In genomic region chr3:5239602-5240001, GRCh38 we compare ENCODE assay signal across 1 cellular context.
TF ChIP-seq lines count a peak whose summit lies in the region.

No MANE protein-coding gene starts in this region.

TF ChIP-seq in K562, 482 proteins besides CTCF, POLR2A, EP300 and RAD21 (continues in another document):
- peak in 1 of 2 experiments; percentile 86; a peak in 2 of 4 replicates for TF ChIP-seq MLLT1 (IDR thresholded peaks at IDR 0.05)
- no peak for TF ChIP-seq TAF15 (IDR thresholded peaks at IDR 0.05; ENCODE audit: low read depth, low read length)
- TF ChIP-seq POLR2B (IDR thresholded peaks at IDR 0.05; ENCODE audit: low read depth, partially characterized antibody), result no peak
- no peak for TF ChIP-seq EZH2 (IDR thresholded peaks at IDR 0.05; ENCODE audit: borderline replicate concordance, low read depth, low read length)
- no peak for TF ChIP-seq ZNF551 (CRISPR knock-in tag; IDR thresholded peaks at IDR 0.05)
- no peak for TF ChIP-seq CTBP1 (IDR thresholded peaks at IDR 0.05; ENCODE audit: borderline replicate concordance)
- no peak for TF ChIP-seq ZFP30 (CRISPR knock-in tag; IDR thresholded peaks at IDR 0.05; ENCODE audit: borderline replicate concordance)
- TF ChIP-seq CBFA2T3 (IDR thresholded peaks at IDR 0.05), result peak; percentile 47
- no peak for TF ChIP-seq IRF9 (tag; IDR thresholded peaks at IDR 0.05)
- no peak for TF ChIP-seq PURB (CRISPR knock-in tag; IDR thresholded peaks at IDR 0.05; ENCODE audit: low read depth)
- TF ChIP-seq ZZZ3 (IDR thresholded peaks at IDR 0.05), result no peak
- TF ChIP-seq ZFP1 (CRISPR knock-in tag; IDR thresholded peaks at IDR 0.05), result no peak
- TF ChIP-seq NCOA1 (IDR thresholded peaks at IDR 0.05; ENCODE audit: low read depth), result no peak
- TF ChIP-seq TFAM (CRISPR knock-in tag; conservative IDR thresholded peaks at IDR 0.05), result no peak
- TF ChIP-seq ZBTB17 (CRISPR knock-in tag; IDR thresholded peaks at IDR 0.05), result peak; percentile 95
- no peak for TF ChIP-seq HDAC6 (IDR thresholded peaks at IDR 0.05; ENCODE audit: low read depth, low read length)
- no peak for TF ChIP-seq MBD1 (CRISPR knock-in tag; IDR thresholded peaks at IDR 0.05)
- no peak for TF ChIP-seq ZBTB8A (IDR thresholded peaks at IDR 0.05; ENCODE audit: partially characterized antibody)
- TF ChIP-seq MEIS2 (IDR thresholded peaks at IDR 0.05; ENCODE audit: partially characterized antibody), result peak; percentile 72
- TF ChIP-seq XRCC3 (IDR thresholded peaks at IDR 0.05), result no peak
- TF ChIP-seq ZNF165 (CRISPR knock-in tag; IDR thresholded peaks at IDR 0.05; ENCODE audit: borderline replicate concordance), result no peak
- TF ChIP-seq SIRT6 (IDR thresholded peaks at IDR 0.05; ENCODE audit: low read depth, low read length), result no peak
- TF ChIP-seq FOXP4 (CRISPR knock-in tag; IDR thresholded peaks at IDR 0.05; ENCODE audit: borderline replicate concordance), result no peak
- no peak for TF ChIP-seq ZNF76 (CRISPR knock-in tag; IDR thresholded peaks at IDR 0.05; ENCODE audit: borderline replicate concordance)
- no peak for TF ChIP-seq PREB (CRISPR knock-in tag; IDR thresholded peaks at IDR 0.05)
- no peak for TF ChIP-seq RBM34 (IDR thresholded peaks at IDR 0.05; ENCODE audit: borderline replicate concordance, insufficient read depth, low read length)
- no peak for TF ChIP-seq ZNF740 (CRISPR knock-in tag; IDR thresholded peaks at IDR 0.05)
- no peak for TF ChIP-seq ZNF740 (tag; IDR thresholded peaks at IDR 0.05)
- TF ChIP-seq CHAMP1 (IDR thresholded peaks at IDR 0.05), result no peak
- TF ChIP-seq TCF3 (CRISPR knock-in tag; IDR thresholded peaks at IDR 0.05), result 0 out of 2 replicates have a peak, but pooled peaks have one; percentile 20
- peak in 1 of 2 experiments; percentile 30; a peak in 2 of 4 replicates for TF ChIP-seq KDM1A (IDR thresholded peaks at IDR 0.05)
- TF ChIP-seq BMI1 (IDR thresholded peaks at IDR 0.05; ENCODE audit: low read length), result no peak
- 0 out of 2 replicates have a peak, but pooled peaks have one; percentile 12 for TF ChIP-seq HNRNPL (IDR thresholded peaks at IDR 0.05; ENCODE audit: low read depth, low read length)
- TF ChIP-seq ADNP (tag; IDR thresholded peaks at IDR 0.05), result no peak
- TF ChIP-seq YBX1 (IDR thresholded peaks at IDR 0.05), result no peak
- TF ChIP-seq ZNF507 (tag; conservative IDR thresholded peaks at IDR 0.05), result no peak
- no peak for TF ChIP-seq GABPB1 (CRISPR knock-in tag; IDR thresholded peaks at IDR 0.05)
- TF ChIP-seq CAMTA2 (CRISPR knock-in tag; conservative IDR thresholded peaks at IDR 0.05), result no peak
- TF ChIP-seq ZNF134 (CRISPR knock-in tag; conservative IDR thresholded peaks at IDR 0.05), result no peak
- no peak for TF ChIP-seq NFE2L1 (tag; IDR thresholded peaks at IDR 0.05; ENCODE audit: borderline replicate concordance, low read depth)
- TF ChIP-seq PBX2 (CRISPR knock-in tag; IDR thresholded peaks at IDR 0.05; ENCODE audit: low read depth), result no peak
- peak; percentile 76 for TF ChIP-seq PBX2 (tag; conservative IDR thresholded peaks at IDR 0.05; ENCODE audit: low read depth)
- no peak for TF ChIP-seq ZNF639 (CRISPR knock-in tag; conservative IDR thresholded peaks at IDR 0.05 in 1 of 2, IDR thresholded peaks at IDR 0.05 in 1 of 2)
- TF ChIP-seq TAF7 (tag; IDR thresholded peaks at IDR 0.05), result no peak
- TF ChIP-seq ARID3B (CRISPR knock-in tag; IDR thresholded peaks at IDR 0.05; ENCODE audit: borderline replicate concordance), result no peak
- no peak for TF ChIP-seq KHSRP (IDR thresholded peaks at IDR 0.05)
- no peak for TF ChIP-seq ZNF431 (CRISPR knock-in tag; IDR thresholded peaks at IDR 0.05)
- no peak for TF ChIP-seq ZBTB43 (CRISPR knock-in tag; IDR thresholded peaks at IDR 0.05)
